ENCODE assay signal across 18 cellular contexts in genomic region chr16:77589071-77589755, GRCh38.
A peak's percentile ranks its signal among the peaks of the same experiment; 100 is the strongest.
DNase-seq lines count a peak whose midpoint lies in the region; ATAC-seq, FAIRE-seq and TF ChIP-seq lines count a peak whose summit lies in the region.
"Had no signal": no experiment of that assay in that cellular context is flagged by ENCODE, and none has a peak within 500 bp of the region (broad histone marks: within the 10 kb centered on the region; RNA-seq: fewer than 3 reads in every experiment).

No MANE protein-coding gene starts in this region.

- no peak overlapping the region for H3K27ac ChIP-seq in astrocyte (ENCODE audit: low read depth, low read length)
- H3K27ac ChIP-seq in upper lobe of right lung = no peak overlapping the region
- H3K27ac ChIP-seq: HL-60 had no signal

- no peaks in the 10 kb centered on the region for H3K9me3 Mint-ChIP-seq in astrocyte (ENCODE audit: unreplicated experiment)
- H3K9me3 Mint-ChIP-seq: CD8-positive, alpha-beta memory T cell had no signal

- TF ChIP-seq CTCF in astrocyte (IDR thresholded peaks at IDR 0.05; ENCODE audit: insufficient read depth, low read depth, low read length) (no peak), fibroblast of villous mesenchyme (IDR thresholded peaks at IDR 0.05; ENCODE audit: insufficient read depth, low read depth, low read length) (no peak), upper lobe of right lung (IDR thresholded peaks at IDR 0.05) (no peak)

- H3K4me3 Mint-ChIP-seq in astrocyte (ENCODE audit: unreplicated experiment) = no peak overlapping the region
- H3K4me3 Mint-ChIP-seq: CD8-positive, alpha-beta memory T cell had no signal

- H3K36me3 Mint-ChIP-seq in astrocyte (ENCODE audit: low read depth, unreplicated experiment) = no peaks in the 10 kb centered on the region
- H3K36me3 Mint-ChIP-seq: CD8-positive, alpha-beta memory T cell had no signal

- peak overlapping the region; percentile 9 for H2AFZ ChIP-seq in astrocyte (ENCODE audit: low read depth, low read length)

- H4K20me1 ChIP-seq in astrocyte (ENCODE audit: insufficient read depth, low read length) = no peaks in the 10 kb centered on the region

- no peak overlapping the region for H3K9ac ChIP-seq in astrocyte (ENCODE audit: low read length)

- DNase-seq in LHCN-M2 (ENCODE audit: low read depth) (peak; percentile 6), astrocyte (ENCODE audit: low read depth) (peak; percentile 71), fibroblast of villous mesenchyme (ENCODE audit: low read depth) (peak; percentile 54), upper lobe of right lung (no peak), NCI-H345 (lab: John Stamatoyannopoulos, UW) (no peak), HCEC 1CT (no peak), posterior cingulate gyrus (no peak)
- DNase-seq: BE2C; CD8-positive, alpha-beta memory T cell; DMS79 treated with DMSO at 0.1 percent for 48 hours; NCI-H1436; NCI-H2029; NCI-H2171; NCI-H82 had no signal

- H3K79me2 ChIP-seq in astrocyte (ENCODE audit: insufficient read depth, low read length) = no peaks in the 10 kb centered on the region

- H3K27me3 ChIP-seq in astrocyte (ENCODE audit: insufficient read depth, low read length) (no peaks in the 10 kb centered on the region), upper lobe of right lung (no peaks in the 10 kb centered on the region)
- H3K27me3 ChIP-seq: BE2C had no signal

- H3K9me3 ChIP-seq in astrocyte (ENCODE audit: insufficient read depth, low read depth, low read length) (no peaks in the 10 kb centered on the region), upper lobe of right lung (no peaks in the 10 kb centered on the region)
- H3K9me3 ChIP-seq: BE2C, HAP-1 had no signal

- H3K36me3 ChIP-seq in astrocyte (ENCODE audit: insufficient read depth, low read length) = no peaks in the 10 kb centered on the region
- H3K36me3 ChIP-seq in upper lobe of right lung = no peaks in the 10 kb centered on the region
- H3K36me3 ChIP-seq: BE2C, HAP-1 had no signal

- intact Hi-C loops in upper lobe of right lung (cut with DNase I) = no loop called here
- intact Hi-C loops in posterior cingulate gyrus (cut with DNase I) = no loop called here

- peak overlapping the region; percentile 54 for H3K4me2 ChIP-seq in astrocyte (ENCODE audit: low read length)

- H3K27me3 Mint-ChIP-seq in astrocyte (ENCODE audit: low read depth, unreplicated experiment) = no peaks in the 10 kb centered on the region

- FAIRE-seq in astrocyte (lab: Jason Lieb, UNC) = no peak
- FAIRE-seq: HTR-8/SVneo had no signal

- H3K4me1 Mint-ChIP-seq in astrocyte (ENCODE audit: low read depth, unreplicated experiment) = peaks cover 6% of the 10 kb centered on the region
- H3K4me1 Mint-ChIP-seq: CD8-positive, alpha-beta memory T cell had no signal

- ATAC-seq in upper lobe of right lung = peak; percentile 17
- ATAC-seq: Panc1 had no signal

- H3K4me1 ChIP-seq in astrocyte (ENCODE audit: insufficient read depth, low read length) (peaks cover 31% of the 10 kb centered on the region), upper lobe of right lung (no peaks in the 10 kb centered on the region)
- H3K4me1 ChIP-seq: BE2C, HAP-1 had no signal

- H3K27ac Mint-ChIP-seq in astrocyte (ENCODE audit: unreplicated experiment) = no peak overlapping the region

- H3K4me3 ChIP-seq in astrocyte (ENCODE audit: insufficient read depth, low read depth, low read length) (no peak overlapping the region), fibroblast of villous mesenchyme (ENCODE audit: low read depth, low read length) (no peak overlapping the region), upper lobe of right lung (no peak overlapping the region)
- H3K4me3 ChIP-seq: HAP-1 had no signal

Comparison
In these comparisons a context has a peak if more than half of its experiments do, and no peak if none do; other contexts are left out.
1. DNase-seq: peak in LHCN-M2 (single experiment), astrocyte (single experiment) and fibroblast of villous mesenchyme (single experiment); none in upper lobe of right lung (single experiment), NCI-H345 (single experiment), HCEC 1CT (single experiment) and posterior cingulate gyrus (0 of 10).